Comparison of ENCODE assay signal across 27 cellular contexts in genomic region chrX:33128048-33128805, GRCh38.
A peak's percentile ranks its signal among the peaks of the same experiment; 100 is the strongest.
DNase-seq lines count a peak whose midpoint lies in the region; ATAC-seq, FAIRE-seq and TF ChIP-seq lines count a peak whose summit lies in the region.
"Had no signal": no experiment of that assay in that cellular context is flagged by ENCODE, and none has a peak within 500 bp of the region (broad histone marks: within the 10 kb centered on the region; RNA-seq: fewer than 3 reads in every experiment).

No MANE protein-coding gene starts in this region.

- DNase-seq in NCI-H510A treated with DMSO at 0.1 percent for 48 hours (lab: John Stamatoyannopoulos, UW) (peak; percentile 32), NCI-H510A (lab: John Stamatoyannopoulos, UW) (no peak), Karpas-422 (peak; percentile 59), astrocyte (ENCODE audit: low read depth) (no peak), psoas muscle (no peak), HFFc6 (no peak), smooth muscle cell (lab: John Stamatoyannopoulos, UW; ENCODE audit: unreplicated experiment) (no peak), mesendoderm (no peak)
- DNase-seq: activated CD4-positive, alpha-beta memory T cell treated with anti-CD3 and anti-CD28 coated beads for 36 hours; activated CD8-positive, alpha-beta memory T cell treated with anti-CD3 and anti-CD28 coated beads, Interleukin-2, amount 50 U/mL, for 48 hours; AML-193; CD4-positive, alpha-beta memory T cell; dermis blood vessel endothelial cell; DMS79 treated with DMSO at 0.1 percent for 48 hours; NCI-H1105 treated with DMSO at 0.1 percent for 48 hours; NCI-H2107; NCI-H524; SW 1271; T1000 had no signal

- no peaks in the 10 kb centered on the region for H3F3A ChIP-seq in smooth muscle cell (ENCODE audit: low read depth)

- no peaks in the 10 kb centered on the region for H3K79me1 ChIP-seq in mesendoderm (ENCODE audit: low read length)

- no peaks in the 10 kb centered on the region for H3K9me2 ChIP-seq in Karpas-422 (replicated peaks; ENCODE audit: insufficient read depth, low read length)

- H3K36me3 Mint-ChIP-seq in astrocyte (ENCODE audit: low read depth, unreplicated experiment) = no peaks in the 10 kb centered on the region
- H3K36me3 Mint-ChIP-seq in HFFc6 (ENCODE audit: low read depth) = no peaks in the 10 kb centered on the region
- H3K36me3 Mint-ChIP-seq: activated CD4-positive, alpha-beta memory T cell treated with anti-CD3 and anti-CD28 coated beads for 36 hours; activated naive CD8-positive, alpha-beta T cell; CD4-positive, alpha-beta memory T cell had no signal

- no peak overlapping the region for H2BK120ac ChIP-seq in mesendoderm (ENCODE audit: low read depth, low read length)

- intact Hi-C loops in psoas muscle (cut with DNase I) = no loop called here

- no peak overlapping the region for H3K4ac ChIP-seq in mesendoderm (ENCODE audit: low read depth, low read length)

- ATAC-seq in psoas muscle = peak in 1 of 4 donors; percentile 20
- ATAC-seq: GM12878 had no signal

- H3K23ac ChIP-seq in mesendoderm (ENCODE audit: low read length) = no peak overlapping the region

- WGBS in psoas muscle, 3 donors = 51 to 62% (median 56%) methylated on average over 10 of the region's 10 CpGs
- 70% methylated on average over 10 of the region's 10 CpGs for WGBS in smooth muscle cell (ENCODE audit: low lambda C conversion rate)
- no CpG with 5 or more reads among the region's 10 CpGs for WGBS in mesendoderm (ENCODE audit: extremely low coverage, insufficient coverage, low lambda C conversion rate)

- H3K4me1 Mint-ChIP-seq in astrocyte (ENCODE audit: low read depth, unreplicated experiment) (no peaks in the 10 kb centered on the region), HFFc6 (ENCODE audit: low read depth) (no peaks in the 10 kb centered on the region)
- H3K4me1 Mint-ChIP-seq: CD4-positive, alpha-beta memory T cell; central memory CD8-positive, alpha-beta T cell; neural crest cell had no signal

- FAIRE-seq in astrocyte (lab: Jason Lieb, UNC) = peak; percentile 86
- FAIRE-seq: A204.1, GM12878, urothelium cell line had no signal

- H3K4me3 Mint-ChIP-seq in astrocyte (ENCODE audit: unreplicated experiment) (no peak overlapping the region), HFFc6 (no peak overlapping the region)
- H3K4me3 Mint-ChIP-seq: activated CD4-positive, alpha-beta memory T cell treated with anti-CD3 and anti-CD28 coated beads for 36 hours; activated naive CD8-positive, alpha-beta T cell; CD4-positive, alpha-beta memory T cell; central memory CD8-positive, alpha-beta T cell; neural crest cell had no signal

- TF ChIP-seq CTCF in astrocyte (IDR thresholded peaks at IDR 0.05; ENCODE audit: insufficient read depth, low read depth, low read length) = no peak
- TF ChIP-seq CTCF in psoas muscle (IDR thresholded peaks at IDR 0.05) = no peak
- no peak for TF ChIP-seq CTCF in HFFc6 (IDR thresholded peaks at IDR 0.05)
- TF ChIP-seq CTCF in smooth muscle cell (IDR thresholded peaks at IDR 0.05; ENCODE audit: borderline replicate concordance, insufficient read depth, poor library complexity, severe bottlenecking) = no peak

- H3K4me1 ChIP-seq in Karpas-422 (ENCODE audit: low read length) = peaks cover 20% of the 10 kb centered on the region
- no peaks in the 10 kb centered on the region for H3K4me1 ChIP-seq in astrocyte (ENCODE audit: insufficient read depth, low read length)
- H3K4me1 ChIP-seq in psoas muscle = peaks cover 9% of the 10 kb centered on the region
- H3K4me1 ChIP-seq in smooth muscle cell (ENCODE audit: low read depth) = peaks cover 8% of the 10 kb centered on the region
- H3K4me1 ChIP-seq in mesendoderm (ENCODE audit: control insufficient read depth, low read depth, low read length) = no peaks in the 10 kb centered on the region
- H3K4me1 ChIP-seq: ascending aorta, HAP-1 had no signal

- H2BK15ac ChIP-seq in mesendoderm (replicated peaks; ENCODE audit: low read depth) = no peak overlapping the region

- no peak overlapping the region for H4K8ac ChIP-seq in mesendoderm (ENCODE audit: low read depth, low read length)

- H3K27me3 ChIP-seq in Karpas-422 (ENCODE audit: low read length) (no peaks in the 10 kb centered on the region), astrocyte (ENCODE audit: insufficient read depth, low read length) (no peaks in the 10 kb centered on the region), psoas muscle (ENCODE audit: insufficient read depth in 3 of 3, low read length in 2 of 3) (no peaks in the 10 kb centered on the region), smooth muscle cell (ENCODE audit: low read depth) (no peaks in the 10 kb centered on the region), mesendoderm (ENCODE audit: insufficient read depth, low read length, poor library complexity) (no peaks in the 10 kb centered on the region)
- H3K27me3 ChIP-seq: ascending aorta had no signal

- no peaks in the 10 kb centered on the region for H3K9me3 Mint-ChIP-seq in astrocyte (ENCODE audit: unreplicated experiment)
- H3K9me3 Mint-ChIP-seq in HFFc6 = 0 out of 2 replicates have a peak, but pooled peaks cover 3% of the 10 kb centered on the region
- H3K9me3 Mint-ChIP-seq: activated CD4-positive, alpha-beta memory T cell treated with anti-CD3 and anti-CD28 coated beads for 36 hours; central memory CD8-positive, alpha-beta T cell had no signal

- no peak overlapping the region for H4K5ac ChIP-seq in mesendoderm (ENCODE audit: low read length)

- H3K4me3 ChIP-seq in Karpas-422 (ENCODE audit: low read length) (peak overlapping the region; percentile 57), astrocyte (ENCODE audit: insufficient read depth, low read depth, low read length) (no peak overlapping the region), psoas muscle (no peak overlapping the region), smooth muscle cell (no peak overlapping the region), mesendoderm (ENCODE audit: low read length) (no peak overlapping the region)
- H3K4me3 ChIP-seq: ascending aorta, GM12878, HAP-1 had no signal

- H3K9ac ChIP-seq in Karpas-422 (ENCODE audit: low read length) = peak overlapping the region; percentile 47
- no peak overlapping the region for H3K9ac ChIP-seq in astrocyte (ENCODE audit: low read length)
- H3K9ac ChIP-seq in smooth muscle cell (ENCODE audit: low read depth) = no peak overlapping the region
- no peak overlapping the region for H3K9ac ChIP-seq in mesendoderm (ENCODE audit: low read length)

- no peak overlapping the region for H3K27ac Mint-ChIP-seq in astrocyte (ENCODE audit: unreplicated experiment)
- no peak overlapping the region for H3K27ac Mint-ChIP-seq in HFFc6
- H3K27ac Mint-ChIP-seq: activated CD4-positive, alpha-beta memory T cell treated with anti-CD3 and anti-CD28 coated beads for 36 hours; activated naive CD8-positive, alpha-beta T cell; CD4-positive, alpha-beta memory T cell had no signal

- no peak overlapping the region for H2BK5ac ChIP-seq in mesendoderm (ENCODE audit: low read length)

- no peaks in the 10 kb centered on the region for H4K20me1 ChIP-seq in Karpas-422 (ENCODE audit: insufficient read depth, low read depth, low read length)
- H4K20me1 ChIP-seq in astrocyte (ENCODE audit: insufficient read depth, low read length) = no peaks in the 10 kb centered on the region
- no peaks in the 10 kb centered on the region for H4K20me1 ChIP-seq in smooth muscle cell (ENCODE audit: low read depth)

- H3K27me3 Mint-ChIP-seq in astrocyte (ENCODE audit: low read depth, unreplicated experiment) (no peaks in the 10 kb centered on the region), HFFc6 (ENCODE audit: insufficient read depth) (no peaks in the 10 kb centered on the region)
- H3K27me3 Mint-ChIP-seq: activated CD4-positive, alpha-beta memory T cell treated with anti-CD3 and anti-CD28 coated beads for 36 hours; activated naive CD8-positive, alpha-beta T cell; CD4-positive, alpha-beta memory T cell; central memory CD8-positive, alpha-beta T cell had no signal

- H3K9me3 ChIP-seq in Karpas-422 (ENCODE audit: low read length) (no peaks in the 10 kb centered on the region), astrocyte (ENCODE audit: insufficient read depth, low read depth, low read length) (no peaks in the 10 kb centered on the region), psoas muscle (no peaks in the 10 kb centered on the region), smooth muscle cell (replicated peaks; ENCODE audit: low read depth) (no peaks in the 10 kb centered on the region)
- H3K9me3 ChIP-seq: ascending aorta, HAP-1 had no signal

- H3K56ac ChIP-seq in mesendoderm (ENCODE audit: low read length) = no peak overlapping the region

- H3K79me2 ChIP-seq in Karpas-422 (ENCODE audit: low read length) (no peaks in the 10 kb centered on the region), astrocyte (ENCODE audit: insufficient read depth, low read length) (no peaks in the 10 kb centered on the region), smooth muscle cell (ENCODE audit: low read depth) (no peaks in the 10 kb centered on the region), mesendoderm (ENCODE audit: control insufficient read depth, insufficient read depth, low read length) (no peaks in the 10 kb centered on the region)

- H3K18ac ChIP-seq in mesendoderm (ENCODE audit: low read length) = no peak overlapping the region

- H2AFZ ChIP-seq in Karpas-422 (ENCODE audit: low read length) (peak overlapping the region; percentile 67; the same call in 1 of the 2 replicates), astrocyte (ENCODE audit: low read depth, low read length) (no peak overlapping the region), smooth muscle cell (ENCODE audit: low read depth) (no peak overlapping the region)

- H3K27ac ChIP-seq in Karpas-422 (ENCODE audit: low read length) (peak overlapping the region; percentile 59), astrocyte (ENCODE audit: low read depth, low read length) (no peak overlapping the region), psoas muscle (peak overlapping the region; percentile 32), smooth muscle cell (ENCODE audit: low read depth) (no peak overlapping the region), mesendoderm (ENCODE audit: low read depth, low read length) (no peak overlapping the region)
- H3K27ac ChIP-seq: ascending aorta had no signal

- H3K4me2 ChIP-seq in Karpas-422 (ENCODE audit: low read depth, low read length, poor library complexity, severe bottlenecking) (peak overlapping the region; percentile 75), astrocyte (ENCODE audit: low read length) (no peak overlapping the region), smooth muscle cell (no peak overlapping the region), mesendoderm (ENCODE audit: low read length) (no peak overlapping the region)

- H2AK5ac ChIP-seq in mesendoderm (ENCODE audit: low read length) = no peak overlapping the region

- no peaks in the 10 kb centered on the region for H3K36me3 ChIP-seq in Karpas-422 (ENCODE audit: insufficient read depth, low read length)
- H3K36me3 ChIP-seq in astrocyte (ENCODE audit: insufficient read depth, low read length) = no peaks in the 10 kb centered on the region
- H3K36me3 ChIP-seq in psoas muscle (ENCODE audit: insufficient read depth in 1 of 2, low read depth in 1 of 2) = no peaks in the 10 kb centered on the region
- no peaks in the 10 kb centered on the region for H3K36me3 ChIP-seq in smooth muscle cell (ENCODE audit: low read depth)
- H3K36me3 ChIP-seq in mesendoderm (ENCODE audit: control insufficient read depth, insufficient read depth, low read length) = no peaks in the 10 kb centered on the region
- H3K36me3 ChIP-seq: ascending aorta, HAP-1 had no signal

Comparison
In these comparisons a context has a peak if more than half of its experiments do, and no peak if none do; other contexts are left out.
1. DNase-seq: peak in NCI-H510A treated with DMSO at 0.1 percent for 48 hours (single experiment) and Karpas-422 (single experiment); none in NCI-H510A (single experiment), astrocyte (single experiment), psoas muscle (0 of 2), HFFc6 (single experiment), smooth muscle cell (single experiment) and mesendoderm (single experiment).
2. H3K27ac ChIP-seq: peak in Karpas-422 (single experiment) and psoas muscle (single experiment); none in astrocyte (single experiment), smooth muscle cell (single experiment) and mesendoderm (single experiment).